24 cellular contexts compared by ENCODE assay signal in the genomic region with DNA sequence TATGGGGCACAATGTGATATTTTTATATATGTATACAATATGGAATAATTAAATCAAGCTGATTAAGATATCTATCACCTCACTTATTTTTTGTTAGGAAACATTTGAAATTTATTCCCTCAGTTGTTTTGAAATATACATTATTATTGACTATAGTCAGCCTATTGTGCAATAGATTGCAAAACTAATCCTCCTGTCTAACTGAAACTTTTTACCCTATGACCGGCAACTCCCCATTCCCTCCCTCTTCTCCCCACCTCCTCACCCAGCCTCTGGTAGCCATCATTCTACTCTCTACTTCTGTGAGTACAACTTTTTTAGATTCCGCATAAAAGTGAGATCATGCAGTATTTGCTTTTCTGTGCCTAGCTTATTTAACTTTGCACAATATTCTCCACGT.
DNase-seq lines count a peak whose midpoint lies in the region; ATAC-seq, FAIRE-seq and TF ChIP-seq lines count a peak whose summit lies in the region.
"Had no signal": no experiment of that assay in that cellular context is flagged by ENCODE, and none has a peak within 500 bp of the region (broad histone marks: within the 10 kb centered on the region; RNA-seq: fewer than 3 reads in every experiment).

No MANE protein-coding gene starts in this region.

- TF ChIP-seq POLR2A in NB4 (IDR thresholded peaks at IDR 0.05; ENCODE audit: extremely low read depth, insufficient read length) (no peak), HepG2 (IDR thresholded peaks at IDR 0.05; ENCODE audit: insufficient read depth in 1 of 2, low read depth in 2 of 2, low read length in 2 of 2) (no peak), vagina (IDR thresholded peaks at IDR 0.05) (no peak)

- no peaks in the 10 kb centered on the region for H3K79me2 ChIP-seq in HepG2 (ENCODE audit: insufficient read depth, low read length)

- H4K20me1 ChIP-seq in HepG2 (ENCODE audit: insufficient read depth, low read length), result no peaks in the 10 kb centered on the region

- H3K9me3 ChIP-seq in HepG2 (ENCODE audit: low read length) (peaks cover 31% of the 10 kb centered on the region), vagina (no peaks in the 10 kb centered on the region)
- H3K9me3 ChIP-seq: ovary had no signal

- in situ Hi-C loops in HepG2 (cut with HindIII; ENCODE audit: extremely low pct_ligation_motif_present, low pct_unique_long_range_greater_than_20kb), result no loop called here

- peaks cover 90% of the 10 kb centered on the region for H3K4me1 Mint-ChIP-seq in CD14-positive monocyte

- FAIRE-seq in HepG2 (lab: Jason Lieb, UNC), result no peak

- WGBS in HepG2 (ENCODE audit: low lambda C conversion rate), result 34% methylated on average over 3 of the region's 3 CpGs

- intact Hi-C loops in CD14-positive monocyte (cut with micrococcal nuclease) (no loop called here), HepG2 (cut with micrococcal nuclease; ENCODE audit: unreplicated experiment) (no loop called here), vagina (cut with DNase I) (no loop called here)

- TF ChIP-seq CTCF in CD14-positive monocyte (IDR thresholded peaks at IDR 0.05) (no peak), NB4 (IDR thresholded peaks at IDR 0.05; ENCODE audit: low read depth, low read length) (no peak), cardiac fibroblast (IDR thresholded peaks at IDR 0.05; ENCODE audit: low read depth, low read length) (no peak), HepG2 (CRISPR knock-in tag; IDR thresholded peaks at IDR 0.05) (no peak), vagina (IDR thresholded peaks at IDR 0.05) (no peak), GM10266 (IDR thresholded peaks at IDR 0.05; ENCODE audit: control insufficient read depth, insufficient read depth, low read depth, missing control alignments) (no peak)

- CTCF ChIA-PET in HepG2 (lab: Yijun Ruan, JAX; ENCODE audit: low intra/inter-chr PET ratio, low total read pairs), result no interaction called here

- H3K4me1 ChIP-seq in HepG2 (ENCODE audit: insufficient read depth, low read length), result no peaks in the 10 kb centered on the region
- H3K4me1 ChIP-seq in vagina, result no peaks in the 10 kb centered on the region

- POLR2A ChIA-PET in HepG2 (lab: Yijun Ruan, JAX), result no interaction called here

- H3K27me3 Mint-ChIP-seq in CD14-positive monocyte (ENCODE audit: low read depth in 3 of 3), result peaks cover 0 to 2% (median 0%) of the 10 kb centered on the region in 3 donors
- H3K27me3 Mint-ChIP-seq: naive B cell had no signal

- no peak for ATAC-seq in HepG2
- ATAC-seq: right cardiac atrium had no signal

- peak overlapping the region in 1 of 2 donors; percentile 26 for H3K4me3 Mint-ChIP-seq in CD14-positive monocyte
- H3K4me3 Mint-ChIP-seq: T-helper 1 cell treated with Interleukin-12 subunit alpha and Interleukin-12 subunit beta and Interleukin-4 antibody, amounts not matched to agents 30 μg/mL and 1 μg/mL, for 36 hours had no signal

- no peak overlapping the region for H2AFZ ChIP-seq in HepG2 (ENCODE audit: low read length)

- H3K9me3 Mint-ChIP-seq in CD14-positive monocyte, result peaks cover 14 to 25% (median 20%) of the 10 kb centered on the region in 7 donors

- H3K36me3 ChIP-seq in HepG2 (replicated peaks in 1 of 2; ENCODE audit: control insufficient read depth in 1 of 2, insufficient read depth in 2 of 2, low read length in 2 of 2) (no peaks in the 10 kb centered on the region), vagina (no peaks in the 10 kb centered on the region)
- H3K36me3 ChIP-seq: ovary had no signal

- no peak overlapping the region for H3K4me2 ChIP-seq in HepG2 (ENCODE audit: low read depth, low read length)

- H3K27ac Mint-ChIP-seq in CD14-positive monocyte, result peak overlapping the region; percentile 70 to 92 (median 78)
- H3K27ac Mint-ChIP-seq: T-helper 1 cell treated with Interleukin-12 subunit alpha and Interleukin-12 subunit beta and Interleukin-4 antibody, amounts not matched to agents 30 μg/mL and 1 μg/mL, for 36 hours had no signal

- peaks cover 10 to 12% of the 10 kb centered on the region in 2 donors for H3K36me3 Mint-ChIP-seq in CD14-positive monocyte

- no peak for TF ChIP-seq RAD21 in HepG2 (CRISPR knock-in tag; IDR thresholded peaks at IDR 0.05)

- no peak overlapping the region for H3K9ac ChIP-seq in HepG2 (ENCODE audit: insufficient read depth, low read depth, low read length)

- no peak overlapping the region for H3K27ac ChIP-seq in HepG2 (ENCODE audit: extremely low read length, insufficient read depth, low read length)
- no peak overlapping the region for H3K27ac ChIP-seq in vagina
- H3K27ac ChIP-seq: C4-2B, epithelial cell of prostate, ovary, VCaP had no signal

- no TSS peak for BruUV-seq in HepG2 (replicated peaks; lab: Mats Ljungman, UMichigan)

- TF ChIP-seq EP300 in HepG2 (IDR thresholded peaks at IDR 0.05; ENCODE audit: low read depth in 2 of 2, low read length in 2 of 2), result no peak
- TF ChIP-seq EP300 in HepG2 (CRISPR knock-in tag; IDR thresholded peaks at IDR 0.05; ENCODE audit: borderline replicate concordance), result no peak

- no peak for DNase-seq in CD14-positive monocyte (ENCODE audit: low spot score)
- peak; percentile 84 for DNase-seq in NB4 (ENCODE audit: low read depth)
- DNase-seq in cardiac fibroblast (ENCODE audit: low read depth in 2 of 2), result peak; percentile 29 to 66
- DNase-seq in HepG2 (ENCODE audit: low spot score), result no peak
- DNase-seq in vagina (ENCODE audit: extremely low spot score in 2 of 2), result no peak
- no peak for DNase-seq in NCI-H2081 (lab: John Stamatoyannopoulos, UW)
- DNase-seq in GM10266 (ENCODE audit: extremely low spot score), result no peak
- no peak for DNase-seq in HT-29 (ENCODE audit: low spot score)
- DNase-seq: ACHN; activated CD8-positive, alpha-beta memory T cell treated with anti-CD3 and anti-CD28 coated beads, Interleukin-2, amount 50 U/mL, for 48 hours; dermis blood vessel endothelial cell; DMS153; GOT3; mesenchymal stem cell; naive B cell; NCI-H1417; NCI-H526 treated with DMSO at 0.1 percent for 48 hours; ovary; right cardiac atrium; SHP77 treated with DMSO at 0.1 percent for 48 hours had no signal

- no peak overlapping the region for H3K4me3 ChIP-seq in NB4 (ENCODE audit: low read depth, low read length)
- H3K4me3 ChIP-seq in cardiac fibroblast (replicated peaks in 1 of 2; ENCODE audit: low read depth in 2 of 2, low read length in 2 of 2), result no peak overlapping the region
- no peak overlapping the region for H3K4me3 ChIP-seq in HepG2 (replicated peaks in 1 of 3; ENCODE audit: insufficient read depth in 1 of 3, low read depth in 2 of 3, low read length in 3 of 3)
- H3K4me3 ChIP-seq in vagina, result no peak overlapping the region
- H3K4me3 ChIP-seq: ovary had no signal

- no peaks in the 10 kb centered on the region for H3K27me3 ChIP-seq in HepG2 (ENCODE audit: control insufficient read depth in 1 of 2, insufficient read depth in 2 of 2, low read length in 2 of 2)
- H3K27me3 ChIP-seq in vagina, result no peaks in the 10 kb centered on the region
- H3K27me3 ChIP-seq: ovary had no signal

TF ChIP-seq in HepG2, 621 proteins besides CTCF, POLR2A, EP300 and RAD21:
- TF ChIP-seq, protein P1, sequence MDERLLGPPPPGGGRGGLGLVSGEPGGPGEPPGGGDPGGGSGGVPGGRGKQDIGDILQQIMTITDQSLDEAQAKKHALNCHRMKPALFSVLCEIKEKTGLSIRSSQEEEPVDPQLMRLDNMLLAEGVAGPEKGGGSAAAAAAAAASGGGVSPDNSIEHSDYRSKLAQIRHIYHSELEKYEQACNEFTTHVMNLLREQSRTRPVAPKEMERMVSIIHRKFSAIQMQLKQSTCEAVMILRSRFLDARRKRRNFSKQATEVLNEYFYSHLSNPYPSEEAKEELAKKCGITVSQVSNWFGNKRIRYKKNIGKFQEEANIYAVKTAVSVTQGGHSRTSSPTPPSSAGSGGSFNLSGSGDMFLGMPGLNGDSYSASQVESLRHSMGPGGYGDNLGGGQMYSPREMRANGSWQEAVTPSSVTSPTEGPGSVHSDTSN (CRISPR knock-in tag; IDR thresholded peaks at IDR 0.05), result no peak
- TF ChIP-seq CEBPB (IDR thresholded peaks at IDR 0.05; ENCODE audit: borderline replicate concordance, low read depth, low read length) (peak; percentile 78), MIXL1 (CRISPR knock-in tag; IDR thresholded peaks at IDR 0.05) (no peak)
- TF ChIP-seq, protein P2, sequence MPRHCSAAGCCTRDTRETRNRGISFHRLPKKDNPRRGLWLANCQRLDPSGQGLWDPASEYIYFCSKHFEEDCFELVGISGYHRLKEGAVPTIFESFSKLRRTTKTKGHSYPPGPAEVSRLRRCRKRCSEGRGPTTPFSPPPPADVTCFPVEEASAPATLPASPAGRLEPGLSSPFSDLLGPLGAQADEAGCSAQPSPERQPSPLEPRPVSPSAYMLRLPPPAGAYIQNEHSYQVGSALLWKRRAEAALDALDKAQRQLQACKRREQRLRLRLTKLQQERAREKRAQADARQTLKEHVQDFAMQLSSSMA (CRISPR knock-in tag; IDR thresholded peaks at IDR 0.05), result no peak

Comparison
In these comparisons a context has a peak if more than half of its experiments do, and no peak if none do; other contexts are left out.
1. DNase-seq: peak in NB4 (single experiment) and cardiac fibroblast (2 of 2); none in CD14-positive monocyte (single experiment), HepG2 (single experiment), vagina (0 of 2), NCI-H2081 (0 of 2), GM10266 (single experiment) and HT-29 (single experiment).